1 cellular context compared by ENCODE assay signal in genomic region chr4:170051402-170051801, GRCh38.
TF ChIP-seq lines count a peak whose summit lies in the region.

No MANE protein-coding gene starts in this region.

TF ChIP-seq in GM23338, 12 proteins besides CTCF, POLR2A, EP300 and RAD21 (continued from another document):
- TF ChIP-seq REST (IDR thresholded peaks at IDR 0.05; ENCODE audit: unreplicated experiment) (no peak), EZH2phosphoT487 (IDR thresholded peaks at IDR 0.05; ENCODE audit: unreplicated experiment) (no peak), JUNB (IDR thresholded peaks at IDR 0.05; ENCODE audit: unreplicated experiment) (no peak), POLR2AphosphoS5 (IDR thresholded peaks at IDR 0.05; ENCODE audit: low read depth) (no peak), STAT1 (IDR thresholded peaks at IDR 0.05; ENCODE audit: unreplicated experiment) (no peak), ZNF331 (CRISPR knock-in tag; IDR thresholded peaks at IDR 0.05; ENCODE audit: low read depth) (no peak), NANOG (IDR thresholded peaks at IDR 0.05; ENCODE audit: borderline replicate concordance) (no peak)
- TF ChIP-seq, protein P1, sequence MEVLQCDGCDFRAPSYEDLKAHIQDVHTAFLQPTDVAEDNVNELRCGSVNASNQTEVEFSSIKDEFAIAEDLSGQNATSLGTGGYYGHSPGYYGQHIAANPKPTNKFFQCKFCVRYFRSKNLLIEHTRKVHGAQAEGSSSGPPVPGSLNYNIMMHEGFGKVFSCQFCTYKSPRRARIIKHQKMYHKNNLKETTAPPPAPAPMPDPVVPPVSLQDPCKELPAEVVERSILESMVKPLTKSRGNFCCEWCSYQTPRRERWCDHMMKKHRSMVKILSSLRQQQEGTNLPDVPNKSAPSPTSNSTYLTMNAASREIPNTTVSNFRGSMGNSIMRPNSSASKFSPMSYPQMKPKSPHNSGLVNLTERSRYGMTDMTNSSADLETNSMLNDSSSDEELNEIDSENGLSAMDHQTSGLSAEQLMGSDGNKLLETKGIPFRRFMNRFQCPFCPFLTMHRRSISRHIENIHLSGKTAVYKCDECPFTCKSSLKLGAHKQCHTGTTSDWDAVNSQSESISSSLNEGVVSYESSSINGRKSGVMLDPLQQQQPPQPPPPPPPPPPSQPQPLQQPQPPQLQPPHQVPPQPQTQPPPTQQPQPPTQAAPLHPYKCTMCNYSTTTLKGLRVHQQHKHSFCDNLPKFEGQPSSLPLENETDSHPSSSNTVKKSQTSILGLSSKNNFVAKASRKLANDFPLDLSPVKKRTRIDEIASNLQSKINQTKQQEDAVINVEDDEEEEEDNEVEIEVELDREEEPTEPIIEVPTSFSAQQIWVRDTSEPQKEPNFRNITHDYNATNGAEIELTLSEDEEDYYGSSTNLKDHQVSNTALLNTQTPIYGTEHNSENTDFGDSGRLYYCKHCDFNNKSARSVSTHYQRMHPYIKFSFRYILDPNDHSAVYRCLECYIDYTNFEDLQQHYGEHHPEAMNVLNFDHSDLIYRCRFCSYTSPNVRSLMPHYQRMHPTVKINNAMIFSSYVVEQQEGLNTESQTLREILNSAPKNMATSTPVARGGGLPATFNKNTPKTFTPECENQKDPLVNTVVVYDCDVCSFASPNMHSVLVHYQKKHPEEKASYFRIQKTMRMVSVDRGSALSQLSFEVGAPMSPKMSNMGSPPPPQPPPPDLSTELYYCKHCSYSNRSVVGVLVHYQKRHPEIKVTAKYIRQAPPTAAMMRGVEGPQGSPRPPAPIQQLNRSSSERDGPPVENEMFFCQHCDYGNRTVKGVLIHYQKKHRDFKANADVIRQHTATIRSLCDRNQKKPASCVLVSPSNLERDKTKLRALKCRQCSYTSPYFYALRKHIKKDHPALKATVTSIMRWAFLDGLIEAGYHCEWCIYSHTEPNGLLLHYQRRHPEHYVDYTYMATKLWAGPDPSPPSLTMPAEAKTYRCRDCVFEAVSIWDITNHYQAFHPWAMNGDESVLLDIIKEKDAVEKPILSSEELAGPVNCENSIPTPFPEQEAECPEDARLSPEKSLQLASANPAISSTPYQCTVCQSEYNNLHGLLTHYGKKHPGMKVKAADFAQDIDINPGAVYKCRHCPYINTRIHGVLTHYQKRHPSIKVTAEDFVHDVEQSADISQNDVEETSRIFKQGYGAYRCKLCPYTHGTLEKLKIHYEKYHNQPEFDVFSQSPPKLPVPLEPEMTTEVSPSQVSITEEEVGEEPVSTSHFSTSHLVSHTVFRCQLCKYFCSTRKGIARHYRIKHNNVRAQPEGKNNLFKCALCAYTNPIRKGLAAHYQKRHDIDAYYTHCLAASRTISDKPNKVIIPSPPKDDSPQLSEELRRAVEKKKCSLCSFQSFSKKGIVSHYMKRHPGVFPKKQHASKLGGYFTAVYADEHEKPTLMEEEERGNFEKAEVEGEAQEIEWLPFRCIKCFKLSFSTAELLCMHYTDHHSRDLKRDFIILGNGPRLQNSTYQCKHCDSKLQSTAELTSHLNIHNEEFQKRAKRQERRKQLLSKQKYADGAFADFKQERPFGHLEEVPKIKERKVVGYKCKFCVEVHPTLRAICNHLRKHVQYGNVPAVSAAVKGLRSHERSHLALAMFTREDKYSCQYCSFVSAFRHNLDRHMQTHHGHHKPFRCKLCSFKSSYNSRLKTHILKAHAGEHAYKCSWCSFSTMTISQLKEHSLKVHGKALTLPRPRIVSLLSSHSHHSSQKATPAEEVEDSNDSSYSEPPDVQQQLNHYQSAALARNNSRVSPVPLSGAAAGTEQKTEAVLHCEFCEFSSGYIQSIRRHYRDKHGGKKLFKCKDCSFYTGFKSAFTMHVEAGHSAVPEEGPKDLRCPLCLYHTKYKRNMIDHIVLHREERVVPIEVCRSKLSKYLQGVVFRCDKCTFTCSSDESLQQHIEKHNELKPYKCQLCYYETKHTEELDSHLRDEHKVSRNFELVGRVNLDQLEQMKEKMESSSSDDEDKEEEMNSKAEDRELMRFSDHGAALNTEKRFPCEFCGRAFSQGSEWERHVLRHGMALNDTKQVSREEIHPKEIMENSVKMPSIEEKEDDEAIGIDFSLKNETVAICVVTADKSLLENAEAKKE (CRISPR knock-in tag; IDR thresholded peaks at IDR 0.05) = no peak
